ENCODE assay signal across 17 cellular contexts in genomic region chr22:42623301-42623751, GRCh38. TPM values are rescaled to one million over a fixed set of nuclear protein-coding genes. Genes with fewer than 3 reads are reported as not detected.
DNase-seq lines count a peak whose midpoint lies in the region; ATAC-seq, FAIRE-seq and TF ChIP-seq lines count a peak whose summit lies in the region.
"Had no signal": no experiment of that assay in that cellular context is flagged by ENCODE, and none has a peak within 500 bp of the region (broad histone marks: within the 10 kb centered on the region; RNA-seq: fewer than 3 reads in every experiment).

No MANE protein-coding gene starts in this region.

- no peak for ATAC-seq in gastrocnemius medialis
- no peak for ATAC-seq in HG03571 (IDR thresholded peaks at IDR 0.05; ENCODE audit: unreplicated experiment)
- ATAC-seq in stimulated activated naive CD8-positive, alpha-beta T cell treated with anti-CD3 and anti-CD28 coated beads, Interleukin-15, amount 100 ng/mL, for 72 hours, result no peak
- no peak for ATAC-seq in HG02588 (IDR thresholded peaks at IDR 0.05; ENCODE audit: unreplicated experiment)

- no peak for TF ChIP-seq CTCF in esophagus squamous epithelium (IDR thresholded peaks at IDR 0.05)
- no peak for TF ChIP-seq CTCF in gastrocnemius medialis (IDR thresholded peaks at IDR 0.05 in 4 of 5, conservative IDR thresholded peaks at IDR 0.05 in 1 of 5)

- FAIRE-seq in GM18507 (lab: Jason Lieb, UNC), result peak; percentile 80

- H3K4me1 ChIP-seq in esophagus squamous epithelium, result peaks cover 22 to 50% (median 27%) of the 10 kb centered on the region in 3 donors
- H3K4me1 ChIP-seq in gastrocnemius medialis, result peaks cover 15 to 17% of the 10 kb centered on the region in 2 donors

- TF ChIP-seq POLR2A in esophagus squamous epithelium (IDR thresholded peaks at IDR 0.05) (no peak), gastrocnemius medialis (IDR thresholded peaks at IDR 0.05) (no peak)

- no peak overlapping the region for H3K4me3 Mint-ChIP-seq in stimulated activated naive CD8-positive, alpha-beta T cell treated with anti-CD3 and anti-CD28 coated beads, Interleukin-15, amount 100 ng/mL, for 72 hours

- H3K4me1 Mint-ChIP-seq in stimulated activated naive CD8-positive, alpha-beta T cell treated with anti-CD3 and anti-CD28 coated beads, Interleukin-15, amount 100 ng/mL, for 72 hours, result peaks cover 5% of the 10 kb centered on the region

- H3K27me3 ChIP-seq in esophagus squamous epithelium (no peaks in the 10 kb centered on the region), gastrocnemius medialis (no peaks in the 10 kb centered on the region)
- H3K27me3 ChIP-seq: ovary had no signal

- no peaks in the 10 kb centered on the region for H3K9me3 Mint-ChIP-seq in stimulated activated naive CD8-positive, alpha-beta T cell treated with anti-CD3 and anti-CD28 coated beads, Interleukin-15, amount 100 ng/mL, for 72 hours

- WGBS in esophagus squamous epithelium, 2 donors, result 71 to 80% methylated on average over 2 to 3 of the region's 18 CpGs

- H3K4me3 ChIP-seq in esophagus squamous epithelium, result peak overlapping the region in 1 of 4 donors; percentile 4
- H3K4me3 ChIP-seq in gastrocnemius medialis, result no peak overlapping the region
- H3K4me3 ChIP-seq: ovary had no signal

- H3K9me3 ChIP-seq in esophagus squamous epithelium, result no peaks in the 10 kb centered on the region
- no peaks in the 10 kb centered on the region for H3K9me3 ChIP-seq in gastrocnemius medialis
- H3K9me3 ChIP-seq: ovary, SK-N-SH had no signal

- in situ Hi-C loops in gastrocnemius medialis (cut with MboI; ENCODE audit: low sequenced_read_pairs in 4 of 4), result no loop called here

- no peaks in the 10 kb centered on the region for H3K27me3 Mint-ChIP-seq in stimulated activated naive CD8-positive, alpha-beta T cell treated with anti-CD3 and anti-CD28 coated beads, Interleukin-15, amount 100 ng/mL, for 72 hours

- H3K27ac Mint-ChIP-seq in stimulated activated naive CD8-positive, alpha-beta T cell treated with anti-CD3 and anti-CD28 coated beads, Interleukin-15, amount 100 ng/mL, for 72 hours, result no peak overlapping the region

- DNase-seq in GM18507 (ENCODE audit: extremely low spot score, insufficient read length, low read depth), result no peak
- DNase-seq in NOMO-1 treated with DMSO at 0.1 percent for 48 hours (lab: John Stamatoyannopoulos, UW; ENCODE audit: unreplicated experiment), result peak; percentile 84
- DNase-seq in esophagus squamous epithelium (lab: John Stamatoyannopoulos, UW), result no peak
- DNase-seq in gastrocnemius medialis, result no peak
- no peak for DNase-seq in DMS53 treated with DMSO at 0.1 percent for 48 hours (lab: John Stamatoyannopoulos, UW; ENCODE audit: unreplicated experiment)
- no peak for DNase-seq in stimulated activated naive CD8-positive, alpha-beta T cell treated with anti-CD3 and anti-CD28 coated beads, Interleukin-15, amount 100 ng/mL, for 72 hours
- DNase-seq: activated CD4-positive, alpha-beta T cell treated with anti-CD3 and anti-CD28 coated beads for 48 hours; activated T-cell treated with anti-CD3 and anti-CD28 coated beads, Interleukin-2, amount 50 U/mL, for 48 hours; amniotic stem cell; DMS53; GOT3; mesendoderm; NCI-H2029; ovary; SK-N-SH had no signal

- H3K27ac ChIP-seq in esophagus squamous epithelium (peak overlapping the region in 3 of 4 donors; percentile 23 to 57 (median 55)), gastrocnemius medialis (peak overlapping the region; percentile 30 to 61 (median 41))
- H3K27ac ChIP-seq: ovary had no signal

- intact Hi-C loops in esophagus squamous epithelium (cut with DNase I) (no loop called here), gastrocnemius medialis (cut with DNase I; ENCODE audit: low total_unique reads) (no loop called here)

- H3K36me3 ChIP-seq in esophagus squamous epithelium (peaks cover 37 to 77% (median 46%) of the 10 kb centered on the region in 3 donors), gastrocnemius medialis (peaks cover 0 to 70% of the 10 kb centered on the region in 2 donors)
- H3K36me3 ChIP-seq: ovary had no signal

RNA-seq across cellular contexts. Expression of gene POLDIP3, which starts 8.6 kb away (rescaled TPM):
- total RNA-seq in esophagus squamous epithelium (10 to 100 TPM; 23.3 to 33.0 (median 28.0) TPM), gastrocnemius medialis (10 to 100 TPM; 19.7 to 28.7 (median 23.0) TPM)

RNA-seq across cellular contexts. Expression of gene ATP5MGL, which starts 17.1 kb away (rescaled TPM):
- total RNA-seq in esophagus squamous epithelium, result under 1 TPM in 1 of 4 donors, not detected in 3; 0.76 TPM
- total RNA-seq in gastrocnemius medialis, result not detected

RNA-seq across cellular contexts. Expression of gene CYB5R3, which starts 25.9 kb away (rescaled TPM):
- 10 to 100 TPM; 49.5 to 81.6 (median 71.7) TPM for total RNA-seq in esophagus squamous epithelium
- total RNA-seq in gastrocnemius medialis, result 100 to 1,000 TPM in 2 of 4 donors, 10 to 100 TPM in 2; 44.3 to 163 (median 105) TPM
